ENCODE assay signal across 8 cellular contexts in genomic region chr6:53794720-53795253, GRCh38. TPM values are rescaled to one million over a fixed set of nuclear protein-coding genes. Genes with fewer than 3 reads are reported as not detected.
DNase-seq lines count a peak whose midpoint lies in the region; ATAC-seq and TF ChIP-seq lines count a peak whose summit lies in the region.

TSS of gene LRRC1 (plus strand) at chr6:53795005. CDS start at chr6:53795257, 252 bp downstream.

- H3K27ac ChIP-seq in HUES64 (ENCODE audit: low read depth, low read length) (peak within 1 kb of the TSS; percentile 53), PC-9 (peak within 1 kb of the TSS; percentile 70), fibroblast of lung (ENCODE audit: insufficient read depth, low read length) (peak within 1 kb of the TSS; percentile 53)

- H3K9me3 ChIP-seq in HUES64 (ENCODE audit: insufficient read depth, low read depth, low read length) = 0 out of 2 replicates have a peak, but pooled peaks cover 3% of the 10 kb centered on the region
- H3K9me3 ChIP-seq in PC-9 (ENCODE audit: insufficient read depth, low read depth) = 0 out of 2 replicates have a peak, but pooled peaks cover 5% of the 10 kb centered on the region
- no peaks in the 10 kb centered on the region for H3K9me3 ChIP-seq in fibroblast of lung (ENCODE audit: control insufficient read depth, insufficient read depth, low read depth, low read length)

- H3F3A ChIP-seq in PC-9 (ENCODE audit: insufficient read depth, low read depth) = peaks cover 19% of the 10 kb centered on the region

- no peaks in the 10 kb centered on the region for H3K9me2 ChIP-seq in PC-9 (ENCODE audit: insufficient read depth)

- peak within 1 kb of the TSS; percentile 73 to 84 for H3K27ac Mint-ChIP-seq in natural killer cell

- peak; percentile 63 for ATAC-seq in GM21447 (IDR thresholded peaks at IDR 0.05; ENCODE audit: unreplicated experiment)
- ATAC-seq in natural killer cell = peak; percentile 77 to 81 (median 78)

- peak within 1 kb of the TSS; percentile 92 for H2AFZ ChIP-seq in PC-9
- H2AFZ ChIP-seq in fibroblast of lung (ENCODE audit: low read length) = peak within 1 kb of the TSS; percentile 91

- no TSS peak for BruUV-seq in PC-9 (replicated peaks; lab: Mats Ljungman, UMichigan)

- H3K4me1 ChIP-seq in HUES64 (ENCODE audit: insufficient read depth, low read length) (peaks cover 12% of the 10 kb centered on the region; the same call in 1 of the 2 replicates), PC-9 (replicated peaks; ENCODE audit: insufficient read depth) (peaks cover 32% of the 10 kb centered on the region), fibroblast of lung (ENCODE audit: control insufficient read depth, extremely low read depth, insufficient read depth, low read length) (peaks cover 2% of the 10 kb centered on the region)

- H3K4me1 Mint-ChIP-seq in natural killer cell = peaks cover 28 to 39% of the 10 kb centered on the region in 2 donors

- under 1% methylated on average over 68 of the region's 68 CpGs for WGBS in HUES64

- H3K79me2 ChIP-seq in PC-9 (ENCODE audit: low read depth) (peaks cover 50% of the 10 kb centered on the region), fibroblast of lung (ENCODE audit: control insufficient read depth, insufficient read depth, low read length) (peaks cover 11% of the 10 kb centered on the region)

- H3K4me2 ChIP-seq in PC-9 (peak within 1 kb of the TSS; percentile 85), fibroblast of lung (ENCODE audit: extremely low read depth, insufficient read depth, low read length) (peak within 1 kb of the TSS; percentile 95)

- H3K4me3 ChIP-seq in HUES64 (ENCODE audit: low read length) (peak within 1 kb of the TSS; percentile 96), PC-9 (peak within 1 kb of the TSS; percentile 86), fibroblast of lung (replicated peaks in 1 of 4; ENCODE audit: control extremely low read depth in 1 of 4, insufficient read depth in 1 of 4, low read depth in 3 of 4, low read length in 4 of 4) (peak within 1 kb of the TSS; percentile 70 to 97 (median 89))

- H3K27me3 Mint-ChIP-seq in natural killer cell (ENCODE audit: low read depth in 2 of 2) = peaks cover 27 to 30% of the 10 kb centered on the region in 2 donors

- H4K20me1 ChIP-seq in PC-9 (ENCODE audit: insufficient read depth) (peaks cover 4% of the 10 kb centered on the region; the same call in 1 of the 2 replicates), fibroblast of lung (ENCODE audit: control insufficient read depth, extremely low read depth, insufficient read depth, low read length) (no peaks in the 10 kb centered on the region)

- H3K36me3 Mint-ChIP-seq in natural killer cell = no peaks in the 10 kb centered on the region

- CTCF ChIA-PET in PC-9 (lab: Charles Lee) = interaction anchor here (0.7 to 5.0 kb wide), 3 partner anchors 68 to 161 kb away, joined by 3 to 23 read pairs (median 9); no protein-coding TSS in a partner anchor

- TF ChIP-seq CTCF in PC-9 (conservative IDR thresholded peaks at IDR 0.05) (no peak), fibroblast of lung (conservative IDR thresholded peaks at IDR 0.05 in 1 of 2, IDR thresholded peaks at IDR 0.05 in 1 of 2; ENCODE audit: low read depth in 1 of 2, low read length in 2 of 2) (no peak), natural killer cell (IDR thresholded peaks at IDR 0.05) (no peak)

- POLR2A ChIA-PET in PC-9 (lab: Charles Lee; ENCODE audit: unreplicated experiment) = interaction anchor here (0.6 to 0.7 kb wide), 5 partner anchors 67 to 1352 kb away, joined by 3 to 9 read pairs (median 7); no protein-coding TSS in a partner anchor

- H3K27me3 ChIP-seq in HUES64 (ENCODE audit: insufficient read depth, low read length) (peaks cover 46% of the 10 kb centered on the region), PC-9 (ENCODE audit: insufficient read depth, low read depth) (no peaks in the 10 kb centered on the region), fibroblast of lung (ENCODE audit: control insufficient read depth, insufficient read depth, low read length) (no peaks in the 10 kb centered on the region)

- DNase-seq in DMS153 (lab: John Stamatoyannopoulos, UW) (peak; percentile 83), PC-9 (peak; percentile 74 to 96), fibroblast of lung (ENCODE audit: low read depth in 2 of 2) (peak; percentile 90 to 91), natural killer cell (peak; percentile 77)
- DNase-seq in activated T-helper 1 cell treated with anti-CD3 and anti-CD28 coated beads, Interleukin-2, amount 50 U/mL, for 16 hours (ENCODE audit: low read depth in 1 of 2, low spot score in 1 of 2) = peak; percentile 66 to 75
- DNase-seq in stimulated activated naive CD4-positive, alpha-beta T cell (lab: John Stamatoyannopoulos, UW) = peak; percentile 61 to 81 (median 70)

- H3K9ac ChIP-seq in HUES64 (ENCODE audit: low read depth, low read length) (peak within 1 kb of the TSS; percentile 75), fibroblast of lung (ENCODE audit: insufficient read depth, low read length) (peak within 1 kb of the TSS; percentile 46)

- peak within 1 kb of the TSS; percentile 96 for H3K4me3 Mint-ChIP-seq in natural killer cell

- H3K9me3 Mint-ChIP-seq in natural killer cell = no peaks in the 10 kb centered on the region

- intact Hi-C loops in PC-9 (cut with micrococcal nuclease; ENCODE audit: unreplicated experiment) (loop anchor here (1.0 to 10.0 kb wide), 7 partner anchors 47 to 300 kb away; partner anchors contain the start of gene GCLC), natural killer cell (cut with micrococcal nuclease) (loop anchor here (10.0 kb wide), 1 partner anchor 250 kb away; the partner anchor contains the start of gene GCLC)

- no peaks in the 10 kb centered on the region for H3K36me3 ChIP-seq in HUES64 (ENCODE audit: insufficient read depth, low read length)
- H3K36me3 ChIP-seq in PC-9 (ENCODE audit: low read depth) = no peaks in the 10 kb centered on the region
- H3K36me3 ChIP-seq in fibroblast of lung (ENCODE audit: control insufficient read depth, insufficient read depth, low read length) = no peaks in the 10 kb centered on the region

RNA-seq across cellular contexts. Expression of gene LRRC1, which starts in this region (rescaled TPM):
- 8.0 TPM for polyA plus RNA-seq in HUES64 (2013, experiment 1 of 2)
- 7.4 TPM for polyA plus RNA-seq in HUES64 (2013, experiment 2 of 2)
- 23.0 and 26.4 TPM in 2 replicates for total RNA-seq in PC-9 (2021)
- 7.2 and 12.1 TPM in 2 replicates for total RNA-seq in fibroblast of lung
- 3.8 and 9.3 TPM in 2 replicates for polyA plus RNA-seq in fibroblast of lung
- 3.1 and 6.3 TPM in 2 replicates for polyA plus RNA-seq in fibroblast of lung (2012)
- 2.9 and 6.0 TPM in 2 replicates for polyA minus RNA-seq in fibroblast of lung (ENCODE audit: low replicate concordance)
- 1 to 10 TPM; 2.0 to 5.6 (median 3.7) TPM for total RNA-seq in natural killer cell

Comparison
In these comparisons a context has a peak if more than half of its experiments do, and no peak if none do; other contexts are left out.
1. Peak in every context shown above with its lines: DNase-seq, ATAC-seq, H3K4me3 ChIP-seq and H3K27ac ChIP-seq.